In genomic region chr13:110238795-110239194, GRCh38 we compare ENCODE assay signal across 16 cellular contexts.
A peak's percentile ranks its signal among the peaks of the same experiment; 100 is the strongest.
DNase-seq lines count a peak whose midpoint lies in the region; TF ChIP-seq lines count a peak whose summit lies in the region.
"Had no signal": no experiment of that assay in that cellular context is flagged by ENCODE, and none has a peak within 500 bp of the region (broad histone marks: within the 10 kb centered on the region; RNA-seq: fewer than 3 reads in every experiment).

No MANE protein-coding gene starts in this region.

- H2AFZ ChIP-seq in SK-N-SH (ENCODE audit: low read depth): no peak overlapping the region

- intact Hi-C loops in thyroid gland (cut with DNase I): no loop called here

- 71% methylated on average over 1 of the region's 1 CpG for WGBS in SK-N-SH (ENCODE audit: low lambda C conversion rate)
- WGBS in thyroid gland, 2 donors: 65 to 67% methylated on average over 1 of the region's 1 CpG

- no peak for TF ChIP-seq CTCF in SK-N-SH (IDR thresholded peaks at IDR 0.05)
- no peak for TF ChIP-seq CTCF in thyroid gland (IDR thresholded peaks at IDR 0.05)

- no peak for TF ChIP-seq RAD21 in SK-N-SH (IDR thresholded peaks at IDR 0.05; ENCODE audit: low read length)

- H3K9me3 ChIP-seq in SK-N-SH (no peaks in the 10 kb centered on the region), muscle layer of duodenum (ENCODE audit: control insufficient read depth in 1 of 2, low read length in 2 of 2) (no peaks in the 10 kb centered on the region), thyroid gland (no peaks in the 10 kb centered on the region)
- H3K9me3 ChIP-seq: BE2C had no signal

- no peak overlapping the region for H3K4me2 ChIP-seq in SK-N-SH

- H3F3A ChIP-seq in SK-N-SH (replicated peaks; ENCODE audit: insufficient read depth): peaks cover 12% of the 10 kb centered on the region

- CTCF ChIA-PET in SK-N-SH (lab: Yijun Ruan, JAX): interaction anchor here (0.6 to 3.0 kb wide), 11 partner anchors 9 to 217 kb away, joined by 3 to 17 read pairs (median 3); no protein-coding TSS in a partner anchor

- peaks cover 34% of the 10 kb centered on the region for H3K79me2 ChIP-seq in SK-N-SH (ENCODE audit: insufficient read depth)

- peaks cover 10% of the 10 kb centered on the region for H4K20me1 ChIP-seq in SK-N-SH (ENCODE audit: insufficient read depth)

- H3K27me3 ChIP-seq in SK-N-SH (ENCODE audit: insufficient read depth) (no peaks in the 10 kb centered on the region), muscle layer of duodenum (ENCODE audit: low read depth, low read length) (no peaks in the 10 kb centered on the region), thyroid gland (no peaks in the 10 kb centered on the region)

- POLR2A ChIA-PET in SK-N-SH (lab: Yijun Ruan, JAX): interaction anchor here (2.2 kb wide), 1 partner anchor 68 kb away, joined by 5 read pairs; the partner anchor contains the start of genes COL4A1 and COL4A2

- H3K36me3 ChIP-seq in SK-N-SH (replicated peaks in 1 of 2; ENCODE audit: control insufficient read depth in 1 of 2, insufficient read depth in 2 of 2, low read length in 1 of 2): peaks cover 0 to 12% of the 10 kb centered on the region in 2 experiments
- H3K36me3 ChIP-seq in muscle layer of duodenum (ENCODE audit: control insufficient read depth in 1 of 2, insufficient read depth in 2 of 2, low read length in 2 of 2): peaks cover 0 to 9% of the 10 kb centered on the region in 2 donors
- no peaks in the 10 kb centered on the region for H3K36me3 ChIP-seq in thyroid gland
- H3K36me3 ChIP-seq: BE2C had no signal

- H3K27ac ChIP-seq in SK-N-SH (ENCODE audit: low read depth in 2 of 2, low read length in 1 of 2) (peak overlapping the region; percentile 75 to 80; a peak in 3 of 4 replicates), muscle layer of duodenum (ENCODE audit: low read length) (peak overlapping the region; percentile 17), thyroid gland (peak overlapping the region in 2 of 3 donors; percentile 30 to 58)

- H3K4me1 ChIP-seq in SK-N-SH (ENCODE audit: control insufficient read depth in 1 of 2, insufficient read depth in 2 of 2, low read depth in 1 of 2, low read length in 1 of 2) (peaks cover 14 to 30% of the 10 kb centered on the region in 2 experiments; a peak in 3 of 4 replicates), muscle layer of duodenum (ENCODE audit: control insufficient read depth in 1 of 2, insufficient read depth in 2 of 2, low read length in 2 of 2) (peaks cover 13 to 42% of the 10 kb centered on the region in 2 donors), thyroid gland (peaks cover 6 to 29% of the 10 kb centered on the region in 2 donors)
- H3K4me1 ChIP-seq: BE2C had no signal

- no peak overlapping the region for H3K9ac ChIP-seq in SK-N-SH

- DNase-seq in SK-N-SH (no peak), fibroblast of peridontal ligament (ENCODE audit: extremely low read depth) (peak; percentile 68), thyroid gland (no peak), DMS114 treated with DMSO at 0.1 percent for 48 hours (lab: John Stamatoyannopoulos, UW; ENCODE audit: unreplicated experiment) (no peak), nucleus accumbens (lab: John Stamatoyannopoulos, UW) (no peak), G401 (ENCODE audit: low spot score) (no peak)
- DNase-seq: activated CD8-positive, alpha-beta memory T cell treated with anti-CD3 and anti-CD28 coated beads, Interleukin-2, amount 50 U/mL, for 4 hours; activated naive CD4-positive, alpha-beta T cell; BE2C; Kasumi-1; NCI-H1436; NCI-H345; nephron progenitor cell; SHP77 treated with DMSO at 0.1 percent for 48 hours; stimulated activated CD4-positive, alpha-beta T cell treated with anti-CD3 and anti-CD28 coated beads, Interleukin-4, amount 100 ng/mL, for 4 hours had no signal

- TF ChIP-seq POLR2A in thyroid gland (IDR thresholded peaks at IDR 0.05): no peak

- in situ Hi-C loops in G401 (cut with HindIII; ENCODE audit: low sequenced_read_pairs): no loop called here

- no peak; a peak in 1 of 4 replicates for TF ChIP-seq EP300 in SK-N-SH (IDR thresholded peaks at IDR 0.05; ENCODE audit: borderline replicate concordance in 1 of 2, low read depth in 1 of 2, low read length in 1 of 2)

- H3K4me3 ChIP-seq in SK-N-SH (ENCODE audit: low read depth in 2 of 2, low read length in 1 of 2) (no peak overlapping the region), muscle layer of duodenum (ENCODE audit: low read depth in 1 of 2, low read length in 2 of 2) (no peak overlapping the region), thyroid gland (replicated peaks in 1 of 3) (no peak overlapping the region)

- no peaks in the 10 kb centered on the region for H3K9me2 ChIP-seq in SK-N-SH

TF ChIP-seq in SK-N-SH, 30 proteins besides CTCF, POLR2A, EP300 and RAD21:
- TF ChIP-seq ELF1 (IDR thresholded peaks at IDR 0.05) (no peak), RCOR1 (IDR thresholded peaks at IDR 0.05; ENCODE audit: low read length) (peak; percentile 63; the same call in 1 of the 2 replicates), FOXJ3 (CRISPR knock-in tag; IDR thresholded peaks at IDR 0.05) (no peak), POLR2AphosphoS5 (IDR thresholded peaks at IDR 0.05; ENCODE audit: low read depth, low read length) (no peak)

Comparison
In these comparisons a context has a peak if more than half of its experiments do, and no peak if none do; other contexts are left out.
1. H3K27ac ChIP-seq: peak in every context shown above with its lines; median percentile 78 in SK-N-SH; 44 in thyroid gland; 17 in muscle layer of duodenum.